ENCODE assay signal across 15 cellular contexts in genomic region chr10:131822013-131822693, GRCh38.
DNase-seq lines count a peak whose midpoint lies in the region; ATAC-seq and TF ChIP-seq lines count a peak whose summit lies in the region.
"Had no signal": no experiment of that assay in that cellular context is flagged by ENCODE, and none has a peak within 500 bp of the region (broad histone marks: within the 10 kb centered on the region; RNA-seq: fewer than 3 reads in every experiment).

No MANE protein-coding gene starts in this region.

- peak; percentile 21 for DNase-seq in activated naive CD8-positive, alpha-beta T cell treated with anti-CD3 and anti-CD28 coated beads, Interleukin-2, amount 10 ng/mL, durations not matched to agents 7 days and 5 days
- DNase-seq in activated naive CD8-positive, alpha-beta T cell treated with anti-CD3 and anti-CD28 coated beads for 36 hours = no peak
- DNase-seq in dorsolateral prefrontal cortex (peak in 7 of 10 donors; percentile 10 to 27 (median 24)), lower lobe of right lung (peak; percentile 39), stomach (peak; percentile 15), DMS53 treated with DMSO at 0.1 percent for 48 hours (lab: John Stamatoyannopoulos, UW; ENCODE audit: unreplicated experiment) (no peak), foreskin fibroblast (no peak), DMS79 (lab: John Stamatoyannopoulos, UW) (no peak)
- DNase-seq: GOT3, NCI-H1436, NCI-H2029 treated with DMSO at 0.1 percent for 48 hours, NCI-H2171 treated with DMSO at 0.1 percent for 48 hours, NCI-H82 had no signal

- H3K27ac Mint-ChIP-seq in activated naive CD8-positive, alpha-beta T cell treated with anti-CD3 and anti-CD28 coated beads, Interleukin-2, amount 10 ng/mL, durations not matched to agents 7 days and 5 days = no peak overlapping the region
- no peak overlapping the region for H3K27ac Mint-ChIP-seq in activated naive CD8-positive, alpha-beta T cell treated with anti-CD3 and anti-CD28 coated beads for 36 hours
- H3K27ac Mint-ChIP-seq: CD8-positive, alpha-beta T cell had no signal

- no peak for TF ChIP-seq POLR2A in stomach (IDR thresholded peaks at IDR 0.05)

- no peaks in the 10 kb centered on the region for H3K36me3 ChIP-seq in lower lobe of right lung
- no peaks in the 10 kb centered on the region for H3K36me3 ChIP-seq in stomach

- POLR2A ChIA-PET in activated naive CD8-positive, alpha-beta T cell treated with anti-CD3 and anti-CD28 coated beads, Interleukin-2, amount 10 ng/mL, durations not matched to agents 7 days and 5 days (lab: Charles Lee) = no interaction called here

- no peaks in the 10 kb centered on the region for H3K36me3 Mint-ChIP-seq in activated naive CD8-positive, alpha-beta T cell treated with anti-CD3 and anti-CD28 coated beads, Interleukin-2, amount 10 ng/mL, durations not matched to agents 7 days and 5 days
- H3K36me3 Mint-ChIP-seq in activated naive CD8-positive, alpha-beta T cell treated with anti-CD3 and anti-CD28 coated beads for 36 hours = no peaks in the 10 kb centered on the region
- H3K36me3 Mint-ChIP-seq: CD8-positive, alpha-beta T cell had no signal

- ATAC-seq in activated naive CD8-positive, alpha-beta T cell treated with anti-CD3 and anti-CD28 coated beads, Interleukin-2, amount 10 ng/mL, durations not matched to agents 7 days and 5 days (ENCODE audit: low read depth) = no peak
- no peak for ATAC-seq in lower lobe of right lung
- ATAC-seq: CD8-positive, alpha-beta T cell had no signal

- WGBS in stomach, 5 donors = 72 to 82% (median 77%) methylated on average over 16 to 18 of the region's 18 CpGs

- no peak for TF ChIP-seq EP300 in stomach (IDR thresholded peaks at IDR 0.05)

- H3K9me3 Mint-ChIP-seq in activated naive CD8-positive, alpha-beta T cell treated with anti-CD3 and anti-CD28 coated beads, Interleukin-2, amount 10 ng/mL, durations not matched to agents 7 days and 5 days = no peaks in the 10 kb centered on the region
- H3K9me3 Mint-ChIP-seq in activated naive CD8-positive, alpha-beta T cell treated with anti-CD3 and anti-CD28 coated beads for 36 hours = no peaks in the 10 kb centered on the region
- H3K9me3 Mint-ChIP-seq: CD8-positive, alpha-beta T cell had no signal

- H3K4me1 ChIP-seq in lower lobe of right lung = no peaks in the 10 kb centered on the region
- H3K4me1 ChIP-seq in stomach = peaks cover 0 to 3% (median 0%) of the 10 kb centered on the region in 4 donors

- no peak overlapping the region for H3K4me3 Mint-ChIP-seq in activated naive CD8-positive, alpha-beta T cell treated with anti-CD3 and anti-CD28 coated beads, Interleukin-2, amount 10 ng/mL, durations not matched to agents 7 days and 5 days
- no peak overlapping the region for H3K4me3 Mint-ChIP-seq in activated naive CD8-positive, alpha-beta T cell treated with anti-CD3 and anti-CD28 coated beads for 36 hours
- H3K4me3 Mint-ChIP-seq: CD8-positive, alpha-beta T cell had no signal

- H3K4me3 ChIP-seq in dorsolateral prefrontal cortex (no peak overlapping the region), lower lobe of right lung (no peak overlapping the region), stomach (no peak overlapping the region), foreskin fibroblast (ENCODE audit: low read depth in 1 of 2, low read length in 2 of 2) (no peak overlapping the region)

- H3K27me3 ChIP-seq in dorsolateral prefrontal cortex (peaks cover 0 to 23% (median 0%) of the 10 kb centered on the region in 45 donors), lower lobe of right lung (ENCODE audit: low read depth) (peaks cover 20% of the 10 kb centered on the region), stomach (peaks cover 0 to 68% (median 19%) of the 10 kb centered on the region in 3 donors)

- no peaks in the 10 kb centered on the region for H3K4me1 Mint-ChIP-seq in activated naive CD8-positive, alpha-beta T cell treated with anti-CD3 and anti-CD28 coated beads, Interleukin-2, amount 10 ng/mL, durations not matched to agents 7 days and 5 days
- H3K4me1 Mint-ChIP-seq in activated naive CD8-positive, alpha-beta T cell treated with anti-CD3 and anti-CD28 coated beads for 36 hours = no peaks in the 10 kb centered on the region

- intact Hi-C loops in dorsolateral prefrontal cortex (cut with DNase I) (no loop called here), lower lobe of right lung (cut with DNase I) (no loop called here), stomach (cut with DNase I; ENCODE audit: low total_unique reads) (no loop called here)

- TF ChIP-seq CTCF in dorsolateral prefrontal cortex (IDR thresholded peaks at IDR 0.05 in 54 of 56, conservative IDR thresholded peaks at IDR 0.05 in 2 of 56; ENCODE audit: low read depth in 1 of 56, partially characterized antibody in 56 of 56) = no peak
- TF ChIP-seq CTCF in lower lobe of right lung (IDR thresholded peaks at IDR 0.05) = no peak
- TF ChIP-seq CTCF in stomach (IDR thresholded peaks at IDR 0.05) = no peak
- TF ChIP-seq CTCF in foreskin fibroblast (IDR thresholded peaks at IDR 0.05; ENCODE audit: low read depth, low read length) = no peak

- H3K27me3 Mint-ChIP-seq in activated naive CD8-positive, alpha-beta T cell treated with anti-CD3 and anti-CD28 coated beads, Interleukin-2, amount 10 ng/mL, durations not matched to agents 7 days and 5 days = peaks cover 4% of the 10 kb centered on the region
- H3K27me3 Mint-ChIP-seq in activated naive CD8-positive, alpha-beta T cell treated with anti-CD3 and anti-CD28 coated beads for 36 hours = peaks cover 7% of the 10 kb centered on the region

- H3K9me3 ChIP-seq in lower lobe of right lung (no peaks in the 10 kb centered on the region), stomach (peaks cover 0 to 1% (median 0%) of the 10 kb centered on the region in 4 donors)

- H3K27ac ChIP-seq in dorsolateral prefrontal cortex = no peak overlapping the region
- no peak overlapping the region for H3K27ac ChIP-seq in lower lobe of right lung
- H3K27ac ChIP-seq in stomach = no peak overlapping the region
- H3K27ac ChIP-seq: KMS-11 had no signal

Comparison
In these comparisons a context has a peak if more than half of its experiments do, and no peak if none do; other contexts are left out.
1. DNase-seq: peak in activated naive CD8-positive, alpha-beta T cell treated with anti-CD3 and anti-CD28 coated beads, Interleukin-2, amount 10 ng/mL, durations not matched to agents 7 days and 5 days (single experiment), dorsolateral prefrontal cortex (7 of 10), lower lobe of right lung (single experiment) and stomach (single experiment); none in activated naive CD8-positive, alpha-beta T cell treated with anti-CD3 and anti-CD28 coated beads for 36 hours (single experiment), DMS53 treated with DMSO at 0.1 percent for 48 hours (single experiment), foreskin fibroblast (0 of 2) and DMS79 (single experiment).